13 cellular contexts compared by ENCODE assay signal in the genomic region with DNA sequence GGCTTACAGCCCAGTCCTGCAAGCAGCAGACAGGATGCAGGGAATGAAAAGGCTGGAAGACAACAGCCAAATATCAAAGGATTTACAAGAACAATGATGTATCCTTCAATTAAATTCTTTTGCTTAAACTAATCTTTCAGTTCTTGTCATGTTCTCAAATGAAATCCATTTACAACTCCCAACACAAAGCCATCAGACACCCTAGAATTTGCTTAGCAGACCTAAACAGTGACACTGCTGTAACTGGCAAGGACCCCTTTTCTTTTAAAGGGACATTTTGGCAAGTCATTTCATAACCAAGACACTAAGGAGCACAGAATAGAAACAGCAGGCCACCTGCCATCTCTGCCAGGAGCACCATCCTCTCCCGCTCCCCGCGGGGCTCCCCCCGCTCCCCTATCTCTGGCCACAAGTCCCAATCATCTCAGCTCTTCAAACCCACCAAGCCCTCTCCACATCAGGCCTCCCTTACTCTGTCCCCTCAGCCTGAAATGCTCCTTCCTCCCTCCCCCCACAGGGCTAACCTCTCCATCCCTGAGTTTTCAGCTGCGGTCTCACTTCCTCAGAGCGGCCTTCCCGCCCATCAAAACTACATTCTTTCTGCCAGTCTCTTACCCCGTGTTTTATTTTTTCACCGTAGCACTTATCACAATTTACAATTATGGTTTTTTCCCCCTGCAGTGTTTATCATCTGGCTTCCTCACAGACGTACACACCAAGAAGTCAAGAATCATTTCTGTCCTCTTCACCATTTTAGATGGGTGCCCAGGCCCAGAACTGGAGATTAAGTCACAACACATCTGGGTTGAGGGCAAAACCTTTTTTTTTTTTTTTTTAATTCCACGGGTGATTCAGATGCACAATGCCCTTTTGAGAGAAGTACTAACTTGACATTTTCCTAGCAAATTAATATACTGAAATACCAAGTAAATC. TPM values are rescaled to one million over a fixed set of nuclear protein-coding genes. Genes with fewer than 3 reads are reported as not detected.
DNase-seq lines count a peak whose midpoint lies in the region; ATAC-seq and TF ChIP-seq lines count a peak whose summit lies in the region.
"Had no signal": no experiment of that assay in that cellular context is flagged by ENCODE, and none has a peak within 500 bp of the region (broad histone marks: within the 10 kb centered on the region; RNA-seq: fewer than 3 reads in every experiment).

No MANE protein-coding gene starts in this region.

- no peak overlapping the region for H3K4me3 ChIP-seq in adrenal gland
- H3K4me3 ChIP-seq in Caco-2 (ENCODE audit: low read depth, low read length): no peak overlapping the region
- H3K4me3 ChIP-seq: ascending aorta, K562, upper lobe of right lung had no signal

- no TSS peak for BruUV-seq in Caco-2 (replicated peaks; lab: Mats Ljungman, UMichigan)

- H3K36me3 ChIP-seq in adrenal gland (replicated peaks in 1 of 2) (no peaks in the 10 kb centered on the region), Caco-2 (ENCODE audit: control insufficient read depth, insufficient read depth, low read length) (no peaks in the 10 kb centered on the region)
- H3K36me3 ChIP-seq: ascending aorta, upper lobe of right lung had no signal

- no peaks in the 10 kb centered on the region for H3K27me3 Mint-ChIP-seq in naive B cell
- H3K27me3 Mint-ChIP-seq in Caco-2 (ENCODE audit: insufficient read depth, unreplicated experiment): no peaks in the 10 kb centered on the region

- no peaks in the 10 kb centered on the region for H3K4me1 ChIP-seq in adrenal gland (replicated peaks in 1 of 2)
- no peaks in the 10 kb centered on the region; the same call in 1 of the 2 replicates for H3K4me1 ChIP-seq in Caco-2
- H3K4me1 ChIP-seq: ascending aorta, upper lobe of right lung had no signal

- H3K27ac ChIP-seq in adrenal gland: no peak overlapping the region
- H3K27ac ChIP-seq: ascending aorta, upper lobe of right lung had no signal

- no peaks in the 10 kb centered on the region for H3K27me3 ChIP-seq in adrenal gland
- no peaks in the 10 kb centered on the region for H3K27me3 ChIP-seq in Caco-2 (replicated peaks; ENCODE audit: control insufficient read depth, insufficient read depth, low read length)
- H3K27me3 ChIP-seq: ascending aorta, upper lobe of right lung had no signal

- 66 to 81% (median 78%) methylated on average over 11 of the region's 11 CpGs for WGBS in adrenal gland, 4 donors

- POLR2A ChIA-PET in Caco-2 (lab: Charles Lee): no interaction called here

- H3K9me3 Mint-ChIP-seq in naive B cell: no peaks in the 10 kb centered on the region
- H3K9me3 Mint-ChIP-seq in Caco-2 (ENCODE audit: unreplicated experiment): no peaks in the 10 kb centered on the region

- no peak for TF ChIP-seq POLR2A in adrenal gland (IDR thresholded peaks at IDR 0.05)

- H3K4me3 Mint-ChIP-seq in naive B cell (peak overlapping the region in 5 of 8 donors; percentile 32 to 73 (median 70)), Caco-2 (ENCODE audit: unreplicated experiment) (no peak overlapping the region)

- CTCF ChIA-PET in Caco-2 (lab: Charles Lee): no interaction called here

- no peak for TF ChIP-seq CTCF in adrenal gland (IDR thresholded peaks at IDR 0.05)
- no peak for TF ChIP-seq CTCF in Caco-2 (IDR thresholded peaks at IDR 0.05; ENCODE audit: insufficient read depth in 1 of 2, low read depth in 1 of 2, low read length in 1 of 2, severe bottlenecking in 1 of 2, unreplicated experiment in 1 of 2)
- TF ChIP-seq CTCF in GM10266 (IDR thresholded peaks at IDR 0.05; ENCODE audit: control insufficient read depth, insufficient read depth, low read depth, missing control alignments): no peak

- ATAC-seq in GM18499 (IDR thresholded peaks at IDR 0.05; ENCODE audit: insufficient read depth, unreplicated experiment): peak; percentile 60
- ATAC-seq in GM21786 (IDR thresholded peaks at IDR 0.05; ENCODE audit: unreplicated experiment): peak; percentile 41
- peak; percentile 28 to 40 for ATAC-seq in naive B cell (ENCODE audit: low read depth in 2 of 2)
- no peak for ATAC-seq in HG02885 (IDR thresholded peaks at IDR 0.05; ENCODE audit: poor library complexity, unreplicated experiment)
- ATAC-seq: K562, upper lobe of right lung had no signal

- peak; percentile 34 for DNase-seq in UCSD-AML1 (lab: John Stamatoyannopoulos, UW; ENCODE audit: unreplicated experiment)
- no peak for DNase-seq in naive B cell
- DNase-seq in adrenal gland: no peak
- DNase-seq in Caco-2: no peak
- no peak for DNase-seq in GM10266 (ENCODE audit: extremely low spot score)
- DNase-seq: Calu3, SHP77, upper lobe of right lung had no signal

- H3K36me3 Mint-ChIP-seq in naive B cell (peaks cover 0 to 4% of the 10 kb centered on the region in 2 donors), Caco-2 (ENCODE audit: insufficient read depth, unreplicated experiment) (no peaks in the 10 kb centered on the region)

- no peaks in the 10 kb centered on the region for H3K9me3 ChIP-seq in adrenal gland (replicated peaks in 1 of 3)
- no peaks in the 10 kb centered on the region for H3K9me3 ChIP-seq in Caco-2
- H3K9me3 ChIP-seq: ascending aorta, upper lobe of right lung had no signal

- intact Hi-C loops in adrenal gland (cut with DNase I) (no loop called here), Caco-2 (cut with micrococcal nuclease; ENCODE audit: unreplicated experiment) (no loop called here)

- H3K4me1 Mint-ChIP-seq in naive B cell: peaks cover 27 to 31% (median 27%) of the 10 kb centered on the region in 3 donors
- H3K4me1 Mint-ChIP-seq in Caco-2 (ENCODE audit: low read depth, unreplicated experiment): peaks cover 10% of the 10 kb centered on the region

- peak overlapping the region in 4 of 6 donors; percentile 27 to 68 (median 60) for H3K27ac Mint-ChIP-seq in naive B cell
- no peak overlapping the region for H3K27ac Mint-ChIP-seq in Caco-2 (ENCODE audit: unreplicated experiment)

RNA-seq across cellular contexts. Expression of gene TSPAN5, which starts 45.8 kb away (rescaled TPM):
- polyA plus RNA-seq in naive B cell (ENCODE audit: low read depth in 6 of 6): 10 to 100 TPM in 1 of 6 donors, 1 to 10 TPM in 5; 3.9 to 10.2 (median 8.8) TPM
- total RNA-seq in adrenal gland: 1 to 10 TPM; 1.9 to 3.9 (median 2.7) TPM
- 1 to 10 TPM; 1.4 to 1.8 (median 1.5) TPM for polyA plus RNA-seq in adrenal gland
- 24.1 and 26.1 TPM in 2 replicates for total RNA-seq in Caco-2 (2022)
